ENCODE assay signal across 8 cellular contexts in the genomic region with DNA sequence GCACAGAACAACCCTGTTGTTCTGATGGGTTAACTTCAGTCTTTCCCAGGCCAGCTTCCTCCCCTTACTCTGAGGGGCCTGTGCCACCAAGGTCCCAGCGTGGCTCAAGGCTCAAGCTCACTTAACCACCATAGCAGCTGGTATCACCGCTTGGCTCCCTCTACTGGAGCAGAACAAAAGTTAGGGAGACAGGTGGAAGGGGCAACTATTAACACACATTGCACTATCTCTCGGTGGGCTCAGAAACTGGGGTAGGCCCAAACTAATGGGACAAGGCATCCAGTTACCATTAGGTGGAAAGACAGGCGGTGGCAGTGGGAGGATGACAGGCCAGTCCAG.
A peak's percentile ranks its signal among the peaks of the same experiment; 100 is the strongest.
DNase-seq lines count a peak whose midpoint lies in the region; ATAC-seq, FAIRE-seq and TF ChIP-seq lines count a peak whose summit lies in the region.

No MANE protein-coding gene starts in this region.

- WGBS in body of pancreas, 2 donors: 55 to 64% methylated on average over 4 of the region's 4 CpGs
- WGBS in HepG2 (ENCODE audit: low lambda C conversion rate): 14% methylated on average over 4 of the region's 4 CpGs

- ATAC-seq in body of pancreas: no peak
- peak; percentile 91 for ATAC-seq in HepG2
- ATAC-seq in GM19455 (IDR thresholded peaks at IDR 0.05; ENCODE audit: unreplicated experiment): no peak
- no peak for ATAC-seq in GM19023 (IDR thresholded peaks at IDR 0.05; ENCODE audit: unreplicated experiment)
- ATAC-seq in HG03097 (IDR thresholded peaks at IDR 0.05; ENCODE audit: low FRiP score, unreplicated experiment): no peak

- H3K9me3 ChIP-seq in MG63 (no peaks in the 10 kb centered on the region), body of pancreas (no peaks in the 10 kb centered on the region), HepG2 (ENCODE audit: low read length) (no peaks in the 10 kb centered on the region)

- CTCF ChIA-PET in AG04449 (lab: Yijun Ruan, JAX): interaction anchor here (0.9 to 2.4 kb wide), 11 partner anchors 9 to 149 kb away, joined by 3 to 20 read pairs (median 3); no protein-coding TSS in a partner anchor
- CTCF ChIA-PET in HepG2 (lab: Yijun Ruan, JAX; ENCODE audit: low intra/inter-chr PET ratio, low total read pairs): interaction anchor here (1.5 to 2.2 kb wide), 2 partner anchors 42 to 150 kb away, joined by 4 to 18 read pairs; no protein-coding TSS in a partner anchor

- H3K4me2 ChIP-seq in HepG2 (ENCODE audit: low read depth, low read length): peak overlapping the region; percentile 46

- POLR2A ChIA-PET in AG04449 (lab: Yijun Ruan, JAX): no interaction called here
- POLR2A ChIA-PET in HepG2 (lab: Yijun Ruan, JAX): interaction anchor here (0.6 to 1.4 kb wide), 6 partner anchors 11 to 285 kb away, joined by 3 to 6 read pairs (median 3); a partner anchor contains a TSS

- no peak overlapping the region for H3K9ac ChIP-seq in HepG2 (ENCODE audit: insufficient read depth, low read depth, low read length)

- H3K36me3 ChIP-seq in MG63 (no peaks in the 10 kb centered on the region), body of pancreas (replicated peaks in 1 of 2; ENCODE audit: insufficient read depth in 1 of 2, low read depth in 2 of 2) (no peaks in the 10 kb centered on the region), HepG2 (replicated peaks in 1 of 2; ENCODE audit: control insufficient read depth in 1 of 2, insufficient read depth in 2 of 2, low read length in 2 of 2) (no peaks in the 10 kb centered on the region)

- H3K27me3 ChIP-seq in MG63 (no peaks in the 10 kb centered on the region; the same call in 1 of the 2 replicates), body of pancreas (no peaks in the 10 kb centered on the region), HepG2 (ENCODE audit: control insufficient read depth in 1 of 2, insufficient read depth in 2 of 2, low read length in 2 of 2) (no peaks in the 10 kb centered on the region; a peak in 2 of 5 replicates)

- H3K4me1 ChIP-seq in body of pancreas: peaks cover 8% of the 10 kb centered on the region
- H3K4me1 ChIP-seq in HepG2 (ENCODE audit: insufficient read depth, low read length): peaks cover 49% of the 10 kb centered on the region

- TF ChIP-seq CTCF in AG04449 (IDR thresholded peaks at IDR 0.05; ENCODE audit: insufficient read depth, low read length, missing control alignments): peak; percentile 48
- peak; percentile 71 for TF ChIP-seq CTCF in GM12864 (IDR thresholded peaks at IDR 0.05; ENCODE audit: low read depth, low read length, missing control alignments)
- peak in 4 of 7 experiments; percentile 17 to 41 (median 29) for TF ChIP-seq CTCF in body of pancreas (IDR thresholded peaks at IDR 0.05)
- peak; percentile 92 for TF ChIP-seq CTCF in HepG2 (CRISPR knock-in tag; IDR thresholded peaks at IDR 0.05)

- no peaks in the 10 kb centered on the region for H4K20me1 ChIP-seq in HepG2 (ENCODE audit: insufficient read depth, low read length)

- H3K4me3 ChIP-seq in AG04449 (ENCODE audit: low read depth, low read length) (no peak overlapping the region), GM12864 (ENCODE audit: low read depth, low read length) (no peak overlapping the region), MG63 (no peak overlapping the region), body of pancreas (no peak overlapping the region), HepG2 (replicated peaks in 1 of 3; ENCODE audit: insufficient read depth in 1 of 3, low read depth in 2 of 3, low read length in 3 of 3) (no peak overlapping the region)

- H3K79me2 ChIP-seq in HepG2 (ENCODE audit: insufficient read depth, low read length): no peaks in the 10 kb centered on the region

- TF ChIP-seq POLR2A in body of pancreas (IDR thresholded peaks at IDR 0.05) (no peak), HepG2 (IDR thresholded peaks at IDR 0.05; ENCODE audit: insufficient read depth in 1 of 2, low read depth in 2 of 2, low read length in 2 of 2) (no peak)

- no TSS peak for BruUV-seq in HepG2 (replicated peaks; lab: Mats Ljungman, UMichigan)

- FAIRE-seq in HepG2 (lab: Jason Lieb, UNC): peak; percentile 88

- in situ Hi-C loops in HepG2 (cut with HindIII; ENCODE audit: extremely low pct_ligation_motif_present, low pct_unique_long_range_greater_than_20kb): no loop called here

- TF ChIP-seq EP300 in HepG2 (IDR thresholded peaks at IDR 0.05; ENCODE audit: low read depth in 2 of 2, low read length in 2 of 2) (no peak), HepG2 (CRISPR knock-in tag; IDR thresholded peaks at IDR 0.05; ENCODE audit: borderline replicate concordance) (no peak)

- H3K27ac ChIP-seq in body of pancreas: no peak overlapping the region
- no peak overlapping the region for H3K27ac ChIP-seq in HepG2 (ENCODE audit: extremely low read length, insufficient read depth, low read length)

- DNase-seq in AG04449 (ENCODE audit: low read depth, low spot score): no peak
- peak; percentile 19 for DNase-seq in GM12864 (ENCODE audit: low read depth)
- peak; percentile 14 for DNase-seq in MG63
- DNase-seq in body of pancreas: peak; percentile 13 to 38 (median 18)
- DNase-seq in HepG2 (ENCODE audit: low spot score): peak; percentile 75

- TF ChIP-seq RAD21 in HepG2 (CRISPR knock-in tag; IDR thresholded peaks at IDR 0.05): peak; percentile 88

- intact Hi-C loops in body of pancreas (cut with DNase I) (no loop called here), HepG2 (cut with micrococcal nuclease; ENCODE audit: unreplicated experiment) (loop anchor here (1.0 to 5.0 kb wide), 4 partner anchors 29 to 150 kb away; a partner anchor contains a TSS)

- H2AFZ ChIP-seq in HepG2 (ENCODE audit: low read length): no peak overlapping the region

TF ChIP-seq in HepG2, 621 proteins besides CTCF, POLR2A, EP300 and RAD21 (continues in another document):
- TF ChIP-seq ZNF7 (CRISPR knock-in tag; IDR thresholded peaks at IDR 0.05) (no peak), NFE2L1 (CRISPR knock-in tag; IDR thresholded peaks at IDR 0.05; ENCODE audit: borderline replicate concordance) (no peak), MAF1 (CRISPR knock-in tag; IDR thresholded peaks at IDR 0.05; ENCODE audit: borderline replicate concordance) (no peak), TCF7 (IDR thresholded peaks at IDR 0.05; ENCODE audit: low read depth) (no peak), STAT5B (CRISPR knock-in tag; IDR thresholded peaks at IDR 0.05) (no peak)
- TF ChIP-seq, protein P1, sequence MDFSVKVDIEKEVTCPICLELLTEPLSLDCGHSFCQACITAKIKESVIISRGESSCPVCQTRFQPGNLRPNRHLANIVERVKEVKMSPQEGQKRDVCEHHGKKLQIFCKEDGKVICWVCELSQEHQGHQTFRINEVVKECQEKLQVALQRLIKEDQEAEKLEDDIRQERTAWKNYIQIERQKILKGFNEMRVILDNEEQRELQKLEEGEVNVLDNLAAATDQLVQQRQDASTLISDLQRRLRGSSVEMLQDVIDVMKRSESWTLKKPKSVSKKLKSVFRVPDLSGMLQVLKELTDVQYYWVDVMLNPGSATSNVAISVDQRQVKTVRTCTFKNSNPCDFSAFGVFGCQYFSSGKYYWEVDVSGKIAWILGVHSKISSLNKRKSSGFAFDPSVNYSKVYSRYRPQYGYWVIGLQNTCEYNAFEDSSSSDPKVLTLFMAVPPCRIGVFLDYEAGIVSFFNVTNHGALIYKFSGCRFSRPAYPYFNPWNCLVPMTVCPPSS (IDR thresholded peaks at IDR 0.05): no peak

Comparison
In these comparisons a context has a peak if more than half of its experiments do, and no peak if none do; other contexts are left out.
1. CTCF ChIP-seq: peak in every context shown above with its lines; median percentile 92 in HepG2; 71 in GM12864; 48 in AG04449; 29 in body of pancreas.